ENCODE assay signal across 1 cellular context in the genomic region with DNA sequence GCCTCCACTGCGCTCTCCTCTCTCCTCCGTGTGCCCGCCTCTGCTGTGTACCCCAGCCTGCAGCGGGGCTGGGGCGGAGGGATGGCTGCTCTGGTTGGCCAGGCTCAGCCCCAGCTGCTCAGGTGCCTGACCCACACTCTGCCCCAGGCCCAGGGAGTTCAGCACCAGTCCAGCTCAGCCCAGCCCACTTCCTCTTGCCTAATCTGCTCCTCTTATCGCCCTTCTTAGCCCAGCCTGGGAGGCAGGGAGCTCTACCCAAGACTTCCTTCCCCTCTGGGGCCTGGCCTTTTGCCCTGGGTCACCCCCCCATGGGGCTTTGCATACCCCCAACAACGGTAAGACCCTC.
TF ChIP-seq lines count a peak whose summit lies in the region.

No MANE protein-coding gene starts in this region.

TF ChIP-seq in K562, 482 proteins besides CTCF, POLR2A, EP300 and RAD21 (continued from another document):
- TF ChIP-seq, protein P1, sequence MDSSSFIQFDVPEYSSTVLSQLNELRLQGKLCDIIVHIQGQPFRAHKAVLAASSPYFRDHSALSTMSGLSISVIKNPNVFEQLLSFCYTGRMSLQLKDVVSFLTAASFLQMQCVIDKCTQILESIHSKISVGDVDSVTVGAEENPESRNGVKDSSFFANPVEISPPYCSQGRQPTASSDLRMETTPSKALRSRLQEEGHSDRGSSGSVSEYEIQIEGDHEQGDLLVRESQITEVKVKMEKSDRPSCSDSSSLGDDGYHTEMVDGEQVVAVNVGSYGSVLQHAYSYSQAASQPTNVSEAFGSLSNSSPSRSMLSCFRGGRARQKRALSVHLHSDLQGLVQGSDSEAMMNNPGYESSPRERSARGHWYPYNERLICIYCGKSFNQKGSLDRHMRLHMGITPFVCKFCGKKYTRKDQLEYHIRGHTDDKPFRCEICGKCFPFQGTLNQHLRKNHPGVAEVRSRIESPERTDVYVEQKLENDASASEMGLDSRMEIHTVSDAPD (CRISPR knock-in tag; IDR thresholded peaks at IDR 0.05), result no peak
- TF ChIP-seq ZC3H8 (IDR thresholded peaks at IDR 0.05), result no peak
- TF ChIP-seq, protein P2, sequence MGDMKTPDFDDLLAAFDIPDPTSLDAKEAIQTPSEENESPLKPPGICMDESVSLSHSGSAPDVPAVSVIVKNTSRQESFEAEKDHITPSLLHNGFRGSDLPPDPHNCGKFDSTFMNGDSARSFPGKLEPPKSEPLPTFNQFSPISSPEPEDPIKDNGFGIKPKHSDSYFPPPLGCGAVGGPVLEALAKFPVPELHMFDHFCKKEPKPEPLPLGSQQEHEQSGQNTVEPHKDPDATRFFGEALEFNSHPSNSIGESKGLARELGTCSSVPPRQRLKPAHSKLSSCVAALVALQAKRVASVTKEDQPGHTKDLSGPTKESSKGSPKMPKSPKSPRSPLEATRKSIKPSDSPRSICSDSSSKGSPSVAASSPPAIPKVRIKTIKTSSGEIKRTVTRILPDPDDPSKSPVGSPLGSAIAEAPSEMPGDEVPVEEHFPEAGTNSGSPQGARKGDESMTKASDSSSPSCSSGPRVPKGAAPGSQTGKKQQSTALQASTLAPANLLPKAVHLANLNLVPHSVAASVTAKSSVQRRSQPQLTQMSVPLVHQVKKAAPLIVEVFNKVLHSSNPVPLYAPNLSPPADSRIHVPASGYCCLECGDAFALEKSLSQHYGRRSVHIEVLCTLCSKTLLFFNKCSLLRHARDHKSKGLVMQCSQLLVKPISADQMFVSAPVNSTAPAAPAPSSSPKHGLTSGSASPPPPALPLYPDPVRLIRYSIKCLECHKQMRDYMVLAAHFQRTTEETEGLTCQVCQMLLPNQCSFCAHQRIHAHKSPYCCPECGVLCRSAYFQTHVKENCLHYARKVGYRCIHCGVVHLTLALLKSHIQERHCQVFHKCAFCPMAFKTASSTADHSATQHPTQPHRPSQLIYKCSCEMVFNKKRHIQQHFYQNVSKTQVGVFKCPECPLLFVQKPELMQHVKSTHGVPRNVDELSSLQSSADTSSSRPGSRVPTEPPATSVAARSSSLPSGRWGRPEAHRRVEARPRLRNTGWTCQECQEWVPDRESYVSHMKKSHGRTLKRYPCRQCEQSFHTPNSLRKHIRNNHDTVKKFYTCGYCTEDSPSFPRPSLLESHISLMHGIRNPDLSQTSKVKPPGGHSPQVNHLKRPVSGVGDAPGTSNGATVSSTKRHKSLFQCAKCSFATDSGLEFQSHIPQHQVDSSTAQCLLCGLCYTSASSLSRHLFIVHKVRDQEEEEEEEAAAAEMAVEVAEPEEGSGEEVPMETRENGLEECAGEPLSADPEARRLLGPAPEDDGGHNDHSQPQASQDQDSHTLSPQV (IDR thresholded peaks at IDR 0.05), result no peak
- no peak for TF ChIP-seq ZNF197 (CRISPR knock-in tag; IDR thresholded peaks at IDR 0.05; ENCODE audit: low read depth)
- peak; percentile 46 for TF ChIP-seq ETV1 (tag; conservative IDR thresholded peaks at IDR 0.05; ENCODE audit: low read depth)
- TF ChIP-seq STAT5A (IDR thresholded peaks at IDR 0.05; ENCODE audit: borderline replicate concordance, low read length), result no peak
- TF ChIP-seq GATA2 (CRISPR knock-in tag; IDR thresholded peaks at IDR 0.05), result peak; percentile 42; the same call in 1 of the 2 replicates
- TF ChIP-seq, protein P3, sequence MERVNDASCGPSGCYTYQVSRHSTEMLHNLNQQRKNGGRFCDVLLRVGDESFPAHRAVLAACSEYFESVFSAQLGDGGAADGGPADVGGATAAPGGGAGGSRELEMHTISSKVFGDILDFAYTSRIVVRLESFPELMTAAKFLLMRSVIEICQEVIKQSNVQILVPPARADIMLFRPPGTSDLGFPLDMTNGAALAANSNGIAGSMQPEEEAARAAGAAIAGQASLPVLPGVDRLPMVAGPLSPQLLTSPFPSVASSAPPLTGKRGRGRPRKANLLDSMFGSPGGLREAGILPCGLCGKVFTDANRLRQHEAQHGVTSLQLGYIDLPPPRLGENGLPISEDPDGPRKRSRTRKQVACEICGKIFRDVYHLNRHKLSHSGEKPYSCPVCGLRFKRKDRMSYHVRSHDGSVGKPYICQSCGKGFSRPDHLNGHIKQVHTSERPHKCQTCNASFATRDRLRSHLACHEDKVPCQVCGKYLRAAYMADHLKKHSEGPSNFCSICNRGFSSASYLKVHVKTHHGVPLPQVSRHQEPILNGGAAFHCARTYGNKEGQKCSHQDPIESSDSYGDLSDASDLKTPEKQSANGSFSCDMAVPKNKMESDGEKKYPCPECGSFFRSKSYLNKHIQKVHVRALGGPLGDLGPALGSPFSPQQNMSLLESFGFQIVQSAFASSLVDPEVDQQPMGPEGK (CRISPR knock-in tag; IDR thresholded peaks at IDR 0.05; ENCODE audit: borderline replicate concordance), result 0 out of 2 replicates have a peak, but pooled peaks have one; percentile 26
- TF ChIP-seq RBFOX2 (IDR thresholded peaks at IDR 0.05; ENCODE audit: low read depth, low read length), result peak; percentile 11
- TF ChIP-seq CREM (IDR thresholded peaks at IDR 0.05; ENCODE audit: low read depth), result 0 out of 2 replicates have a peak, but pooled peaks have one; percentile 22
- TF ChIP-seq, protein P4, sequence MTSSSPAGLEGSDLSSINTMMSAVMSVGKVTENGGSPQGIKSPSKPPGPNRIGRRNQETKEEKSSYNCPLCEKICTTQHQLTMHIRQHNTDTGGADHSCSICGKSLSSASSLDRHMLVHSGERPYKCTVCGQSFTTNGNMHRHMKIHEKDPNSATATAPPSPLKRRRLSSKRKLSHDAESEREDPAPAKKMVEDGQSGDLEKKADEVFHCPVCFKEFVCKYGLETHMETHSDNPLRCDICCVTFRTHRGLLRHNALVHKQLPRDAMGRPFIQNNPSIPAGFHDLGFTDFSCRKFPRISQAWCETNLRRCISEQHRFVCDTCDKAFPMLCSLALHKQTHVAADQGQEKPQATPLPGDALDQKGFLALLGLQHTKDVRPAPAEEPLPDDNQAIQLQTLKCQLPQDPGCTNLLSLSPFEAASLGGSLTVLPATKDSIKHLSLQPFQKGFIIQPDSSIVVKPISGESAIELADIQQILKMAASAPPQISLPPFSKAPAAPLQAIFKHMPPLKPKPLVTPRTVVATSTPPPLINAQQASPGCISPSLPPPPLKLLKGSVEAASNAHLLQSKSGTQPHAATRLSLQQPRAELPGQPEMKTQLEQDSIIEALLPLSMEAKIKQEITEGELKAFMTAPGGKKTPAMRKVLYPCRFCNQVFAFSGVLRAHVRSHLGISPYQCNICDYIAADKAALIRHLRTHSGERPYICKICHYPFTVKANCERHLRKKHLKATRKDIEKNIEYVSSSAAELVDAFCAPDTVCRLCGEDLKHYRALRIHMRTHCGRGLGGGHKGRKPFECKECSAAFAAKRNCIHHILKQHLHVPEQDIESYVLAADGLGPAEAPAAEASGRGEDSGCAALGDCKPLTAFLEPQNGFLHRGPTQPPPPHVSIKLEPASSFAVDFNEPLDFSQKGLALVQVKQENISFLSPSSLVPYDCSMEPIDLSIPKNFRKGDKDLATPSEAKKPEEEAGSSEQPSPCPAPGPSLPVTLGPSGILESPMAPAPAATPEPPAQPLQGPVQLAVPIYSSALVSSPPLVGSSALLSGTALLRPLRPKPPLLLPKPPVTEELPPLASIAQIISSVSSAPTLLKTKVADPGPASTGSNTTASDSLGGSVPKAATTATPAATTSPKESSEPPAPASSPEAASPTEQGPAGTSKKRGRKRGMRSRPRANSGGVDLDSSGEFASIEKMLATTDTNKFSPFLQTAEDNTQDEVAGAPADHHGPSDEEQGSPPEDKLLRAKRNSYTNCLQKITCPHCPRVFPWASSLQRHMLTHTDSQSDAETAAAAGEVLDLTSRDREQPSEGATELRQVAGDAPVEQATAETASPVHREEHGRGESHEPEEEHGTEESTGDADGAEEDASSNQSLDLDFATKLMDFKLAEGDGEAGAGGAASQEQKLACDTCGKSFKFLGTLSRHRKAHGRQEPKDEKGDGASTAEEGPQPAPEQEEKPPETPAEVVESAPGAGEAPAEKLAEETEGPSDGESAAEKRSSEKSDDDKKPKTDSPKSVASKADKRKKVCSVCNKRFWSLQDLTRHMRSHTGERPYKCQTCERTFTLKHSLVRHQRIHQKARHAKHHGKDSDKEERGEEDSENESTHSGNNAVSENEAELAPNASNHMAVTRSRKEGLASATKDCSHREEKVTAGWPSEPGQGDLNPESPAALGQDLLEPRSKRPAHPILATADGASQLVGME (CRISPR knock-in tag; IDR thresholded peaks at IDR 0.05), result no peak
- no peak for TF ChIP-seq SRSF1 (IDR thresholded peaks at IDR 0.05; ENCODE audit: low read depth, low read length)
- TF ChIP-seq TAL1 (IDR thresholded peaks at IDR 0.05), result 0 out of 2 replicates have a peak, but pooled peaks have one; percentile 9
- TF ChIP-seq, protein P5, sequence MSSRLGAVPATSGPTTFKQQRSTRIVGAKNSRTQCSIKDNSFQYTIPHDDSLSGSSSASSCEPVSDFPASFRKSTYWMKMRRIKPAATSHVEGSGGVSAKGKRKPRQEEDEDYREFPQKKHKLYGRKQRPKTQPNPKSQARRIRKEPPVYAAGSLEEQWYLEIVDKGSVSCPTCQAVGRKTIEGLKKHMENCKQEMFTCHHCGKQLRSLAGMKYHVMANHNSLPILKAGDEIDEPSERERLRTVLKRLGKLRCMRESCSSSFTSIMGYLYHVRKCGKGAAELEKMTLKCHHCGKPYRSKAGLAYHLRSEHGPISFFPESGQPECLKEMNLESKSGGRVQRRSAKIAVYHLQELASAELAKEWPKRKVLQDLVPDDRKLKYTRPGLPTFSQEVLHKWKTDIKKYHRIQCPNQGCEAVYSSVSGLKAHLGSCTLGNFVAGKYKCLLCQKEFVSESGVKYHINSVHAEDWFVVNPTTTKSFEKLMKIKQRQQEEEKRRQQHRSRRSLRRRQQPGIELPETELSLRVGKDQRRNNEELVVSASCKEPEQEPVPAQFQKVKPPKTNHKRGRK (tag; IDR thresholded peaks at IDR 0.05), result no peak
- TF ChIP-seq, protein P6, sequence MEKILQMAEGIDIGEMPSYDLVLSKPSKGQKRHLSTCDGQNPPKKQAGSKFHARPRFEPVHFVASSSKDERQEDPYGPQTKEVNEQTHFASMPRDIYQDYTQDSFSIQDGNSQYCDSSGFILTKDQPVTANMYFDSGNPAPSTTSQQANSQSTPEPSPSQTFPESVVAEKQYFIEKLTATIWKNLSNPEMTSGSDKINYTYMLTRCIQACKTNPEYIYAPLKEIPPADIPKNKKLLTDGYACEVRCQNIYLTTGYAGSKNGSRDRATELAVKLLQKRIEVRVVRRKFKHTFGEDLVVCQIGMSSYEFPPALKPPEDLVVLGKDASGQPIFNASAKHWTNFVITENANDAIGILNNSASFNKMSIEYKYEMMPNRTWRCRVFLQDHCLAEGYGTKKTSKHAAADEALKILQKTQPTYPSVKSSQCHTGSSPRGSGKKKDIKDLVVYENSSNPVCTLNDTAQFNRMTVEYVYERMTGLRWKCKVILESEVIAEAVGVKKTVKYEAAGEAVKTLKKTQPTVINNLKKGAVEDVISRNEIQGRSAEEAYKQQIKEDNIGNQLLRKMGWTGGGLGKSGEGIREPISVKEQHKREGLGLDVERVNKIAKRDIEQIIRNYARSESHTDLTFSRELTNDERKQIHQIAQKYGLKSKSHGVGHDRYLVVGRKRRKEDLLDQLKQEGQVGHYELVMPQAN (IDR thresholded peaks at IDR 0.05; ENCODE audit: borderline replicate concordance), result no peak
- no peak for TF ChIP-seq RFX7 (CRISPR knock-in tag; IDR thresholded peaks at IDR 0.05)
- peak in 1 of 2 experiments; percentile 34; a peak in 1 of 4 replicates for TF ChIP-seq NRF1 (conservative IDR thresholded peaks at IDR 0.05 in 1 of 2, IDR thresholded peaks at IDR 0.05 in 1 of 2)
- TF ChIP-seq POLR2H (tag; IDR thresholded peaks at IDR 0.05; ENCODE audit: low read depth), result no peak
- TF ChIP-seq JUND (IDR thresholded peaks at IDR 0.05; ENCODE audit: borderline replicate concordance, low read depth, low read length), result 0 out of 2 replicates have a peak, but pooled peaks have one; percentile 34
- TF ChIP-seq JUND (tag; IDR thresholded peaks at IDR 0.05; ENCODE audit: borderline replicate concordance, low read depth, low read length), result peak; percentile 38; the same call in 1 of the 3 replicates
- no peak for TF ChIP-seq L3MBTL2 (IDR thresholded peaks at IDR 0.05)
- TF ChIP-seq CTBP1 (IDR thresholded peaks at IDR 0.05; ENCODE audit: borderline replicate concordance), result peak; percentile 37; the same call in 1 of the 2 replicates
- TF ChIP-seq HMG20B (CRISPR knock-in tag; IDR thresholded peaks at IDR 0.05), result no peak
- TF ChIP-seq KLF6 (CRISPR knock-in tag; IDR thresholded peaks at IDR 0.05; ENCODE audit: borderline replicate concordance), result no peak; the same call in 1 of the 2 replicates
- TF ChIP-seq ESRRA (IDR thresholded peaks at IDR 0.05; ENCODE audit: borderline replicate concordance, low read depth), result peak; percentile 32; the same call in 1 of the 2 replicates
- TF ChIP-seq ZNF76 (CRISPR knock-in tag; IDR thresholded peaks at IDR 0.05; ENCODE audit: borderline replicate concordance), result no peak
- TF ChIP-seq ZNF75A (CRISPR knock-in tag; IDR thresholded peaks at IDR 0.05), result no peak
- TF ChIP-seq, protein P7, sequence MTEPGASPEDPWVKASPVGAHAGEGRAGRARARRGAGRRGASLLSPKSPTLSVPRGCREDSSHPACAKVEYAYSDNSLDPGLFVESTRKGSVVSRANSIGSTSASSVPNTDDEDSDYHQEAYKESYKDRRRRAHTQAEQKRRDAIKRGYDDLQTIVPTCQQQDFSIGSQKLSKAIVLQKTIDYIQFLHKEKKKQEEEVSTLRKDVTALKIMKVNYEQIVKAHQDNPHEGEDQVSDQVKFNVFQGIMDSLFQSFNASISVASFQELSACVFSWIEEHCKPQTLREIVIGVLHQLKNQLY (CRISPR knock-in tag; conservative IDR thresholded peaks at IDR 0.05), result no peak
- TF ChIP-seq, protein P8, sequence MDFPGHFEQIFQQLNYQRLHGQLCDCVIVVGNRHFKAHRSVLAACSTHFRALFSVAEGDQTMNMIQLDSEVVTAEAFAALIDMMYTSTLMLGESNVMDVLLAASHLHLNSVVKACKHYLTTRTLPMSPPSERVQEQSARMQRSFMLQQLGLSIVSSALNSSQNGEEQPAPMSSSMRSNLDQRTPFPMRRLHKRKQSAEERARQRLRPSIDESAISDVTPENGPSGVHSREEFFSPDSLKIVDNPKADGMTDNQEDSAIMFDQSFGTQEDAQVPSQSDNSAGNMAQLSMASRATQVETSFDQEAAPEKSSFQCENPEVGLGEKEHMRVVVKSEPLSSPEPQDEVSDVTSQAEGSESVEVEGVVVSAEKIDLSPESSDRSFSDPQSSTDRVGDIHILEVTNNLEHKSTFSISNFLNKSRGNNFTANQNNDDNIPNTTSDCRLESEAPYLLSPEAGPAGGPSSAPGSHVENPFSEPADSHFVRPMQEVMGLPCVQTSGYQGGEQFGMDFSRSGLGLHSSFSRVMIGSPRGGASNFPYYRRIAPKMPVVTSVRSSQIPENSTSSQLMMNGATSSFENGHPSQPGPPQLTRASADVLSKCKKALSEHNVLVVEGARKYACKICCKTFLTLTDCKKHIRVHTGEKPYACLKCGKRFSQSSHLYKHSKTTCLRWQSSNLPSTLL (IDR thresholded peaks at IDR 0.05), result no peak
- TF ChIP-seq, protein P9, sequence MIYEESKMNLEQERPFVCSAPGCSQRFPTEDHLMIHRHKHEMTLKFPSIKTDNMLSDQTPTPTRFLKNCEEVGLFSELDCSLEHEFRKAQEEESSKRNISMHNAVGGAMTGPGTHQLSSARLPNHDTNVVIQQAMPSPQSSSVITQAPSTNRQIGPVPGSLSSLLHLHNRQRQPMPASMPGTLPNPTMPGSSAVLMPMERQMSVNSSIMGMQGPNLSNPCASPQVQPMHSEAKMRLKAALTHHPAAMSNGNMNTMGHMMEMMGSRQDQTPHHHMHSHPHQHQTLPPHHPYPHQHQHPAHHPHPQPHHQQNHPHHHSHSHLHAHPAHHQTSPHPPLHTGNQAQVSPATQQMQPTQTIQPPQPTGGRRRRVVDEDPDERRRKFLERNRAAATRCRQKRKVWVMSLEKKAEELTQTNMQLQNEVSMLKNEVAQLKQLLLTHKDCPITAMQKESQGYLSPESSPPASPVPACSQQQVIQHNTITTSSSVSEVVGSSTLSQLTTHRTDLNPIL (CRISPR knock-in tag; IDR thresholded peaks at IDR 0.05), result no peak
- TF ChIP-seq CEBPG (CRISPR knock-in tag; IDR thresholded peaks at IDR 0.05), result peak; percentile 59
- peak in 1 of 2 experiments; percentile 71; a peak in 2 of 4 replicates for TF ChIP-seq CEBPG (tag; conservative IDR thresholded peaks at IDR 0.05 in 1 of 2, IDR thresholded peaks at IDR 0.05 in 1 of 2)
- peak in 1 of 2 experiments; percentile 32; a peak in 1 of 4 replicates for TF ChIP-seq HDAC1 (IDR thresholded peaks at IDR 0.05)
